ENCODE assay signal across 8 cellular contexts in the genomic region with DNA sequence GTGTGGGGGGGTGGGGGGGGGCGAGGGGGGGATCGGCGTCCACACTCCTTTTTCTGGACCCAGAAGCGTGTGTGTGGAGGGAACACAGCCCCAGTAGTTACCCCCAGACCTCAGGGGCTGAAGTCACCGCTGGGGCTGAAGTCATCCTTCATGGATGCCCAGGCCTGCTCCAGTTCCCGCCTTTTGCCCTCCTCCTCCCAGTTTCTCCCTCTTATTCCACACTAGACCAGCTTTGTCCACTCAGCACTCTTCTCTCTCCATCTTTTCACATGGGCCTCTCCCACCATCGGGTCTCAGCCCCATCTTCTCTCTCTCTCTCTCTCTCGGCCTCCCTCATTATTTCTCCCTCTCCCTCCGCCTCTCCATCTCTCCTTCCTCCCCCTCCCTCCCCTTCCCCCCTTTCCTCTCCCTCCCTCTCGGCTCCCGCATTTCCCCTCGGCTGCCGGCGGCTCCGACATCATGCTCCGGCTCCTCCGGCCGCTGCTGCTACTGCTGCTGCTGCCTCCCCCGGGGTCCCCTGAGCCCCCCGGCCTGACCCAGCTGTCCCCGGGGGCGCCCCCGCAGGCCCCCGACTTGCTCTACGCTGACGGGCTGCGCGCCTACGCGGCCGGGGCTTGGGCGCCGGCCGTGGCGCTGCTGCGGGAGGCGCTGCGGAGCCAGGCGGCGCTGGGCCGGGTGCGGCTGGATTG. TPM values are rescaled to one million over a fixed set of nuclear protein-coding genes. Genes with fewer than 3 reads are reported as not detected.
DNase-seq lines count a peak whose midpoint lies in the region; ATAC-seq and TF ChIP-seq lines count a peak whose summit lies in the region.

A gene with protein sequence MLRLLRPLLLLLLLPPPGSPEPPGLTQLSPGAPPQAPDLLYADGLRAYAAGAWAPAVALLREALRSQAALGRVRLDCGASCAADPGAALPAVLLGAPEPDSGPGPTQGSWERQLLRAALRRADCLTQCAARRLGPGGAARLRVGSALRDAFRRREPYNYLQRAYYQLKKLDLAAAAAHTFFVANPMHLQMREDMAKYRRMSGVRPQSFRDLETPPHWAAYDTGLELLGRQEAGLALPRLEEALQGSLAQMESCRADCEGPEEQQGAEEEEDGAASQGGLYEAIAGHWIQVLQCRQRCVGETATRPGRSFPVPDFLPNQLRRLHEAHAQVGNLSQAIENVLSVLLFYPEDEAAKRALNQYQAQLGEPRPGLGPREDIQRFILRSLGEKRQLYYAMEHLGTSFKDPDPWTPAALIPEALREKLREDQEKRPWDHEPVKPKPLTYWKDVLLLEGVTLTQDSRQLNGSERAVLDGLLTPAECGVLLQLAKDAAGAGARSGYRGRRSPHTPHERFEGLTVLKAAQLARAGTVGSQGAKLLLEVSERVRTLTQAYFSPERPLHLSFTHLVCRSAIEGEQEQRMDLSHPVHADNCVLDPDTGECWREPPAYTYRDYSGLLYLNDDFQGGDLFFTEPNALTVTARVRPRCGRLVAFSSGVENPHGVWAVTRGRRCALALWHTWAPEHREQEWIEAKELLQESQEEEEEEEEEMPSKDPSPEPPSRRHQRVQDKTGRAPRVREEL (plus strand): TSS at position 426 of the 689 bp plus-strand sequence. CDS start 34 bp downstream, at position 460.

- TF ChIP-seq CTCF in transverse colon (IDR thresholded peaks at IDR 0.05): peak in 1 of 5 experiments; percentile 6

- peaks cover 0 to 3% (median 0%) of the 10 kb centered on the region in 7 donors for H3K9me3 Mint-ChIP-seq in CD4-positive, CD25-positive, alpha-beta regulatory T cell
- H3K9me3 Mint-ChIP-seq in T-cell: no peaks in the 10 kb centered on the region

- peak; percentile 36 to 41 for ATAC-seq in CD4-positive, CD25-positive, alpha-beta regulatory T cell (ENCODE audit: low read depth in 2 of 2)
- ATAC-seq in T-cell (replicated peaks in 1 of 4) (peak; percentile 58 to 64 (median 62)), HG02884 (IDR thresholded peaks at IDR 0.05; ENCODE audit: unreplicated experiment) (no peak), HG03108 (IDR thresholded peaks at IDR 0.05; ENCODE audit: unreplicated experiment) (no peak)

- peaks cover 22% of the 10 kb centered on the region for H3K4me1 ChIP-seq in CD4-positive, CD25-positive, alpha-beta regulatory T cell (ENCODE audit: control insufficient read depth, insufficient read depth, low read length, poor library complexity, severe bottlenecking)
- H3K4me1 ChIP-seq in transverse colon: peaks cover 9 to 32% (median 19%) of the 10 kb centered on the region in 4 donors

- H3K4me1 Mint-ChIP-seq in CD4-positive, CD25-positive, alpha-beta regulatory T cell: peaks cover 0 to 31% (median 10%) of the 10 kb centered on the region in 4 donors
- peaks cover 17 to 30% (median 22%) of the 10 kb centered on the region in 3 donors for H3K4me1 Mint-ChIP-seq in T-cell

- TF ChIP-seq EP300 in transverse colon (IDR thresholded peaks at IDR 0.05; ENCODE audit: low read depth): no peak

- H3K4me3 ChIP-seq in CD4-positive, CD25-positive, alpha-beta regulatory T cell (ENCODE audit: low read depth, low read length): peak within 1 kb of the TSS; percentile 7
- H3K4me3 ChIP-seq in transverse colon: peak within 1 kb of the TSS; percentile 44 to 72 (median 61)

- intact Hi-C loops in transverse colon (cut with DNase I; ENCODE audit: low total_unique reads): loop anchor here (5.0 kb wide), 1 partner anchor 91 kb away; no protein-coding TSS in a partner anchor

- H3K9me3 ChIP-seq in CD4-positive, CD25-positive, alpha-beta regulatory T cell (ENCODE audit: control insufficient read depth in 2 of 2, low read length in 2 of 2): no peaks in the 10 kb centered on the region
- H3K9me3 ChIP-seq in transverse colon: no peaks in the 10 kb centered on the region

- peaks cover 70% of the 10 kb centered on the region for H3K27me3 Mint-ChIP-seq in CD4-positive, CD25-positive, alpha-beta regulatory T cell
- H3K27me3 Mint-ChIP-seq in T-cell: peaks cover 12 to 60% of the 10 kb centered on the region in 2 donors

- H3K4me3 Mint-ChIP-seq in CD4-positive, CD25-positive, alpha-beta regulatory T cell: peak within 1 kb of the TSS; percentile 80 to 93 (median 90)
- peak within 1 kb of the TSS; percentile 85 to 93 (median 86) for H3K4me3 Mint-ChIP-seq in T-cell

- H3K27ac Mint-ChIP-seq in CD4-positive, CD25-positive, alpha-beta regulatory T cell: peak within 1 kb of the TSS; percentile 78 to 90 (median 83)
- H3K27ac Mint-ChIP-seq in T-cell: peak within 1 kb of the TSS; percentile 79 to 86

- in situ Hi-C loops in transverse colon (cut with MboI; ENCODE audit: low pct_ligation_motif_present in 1 of 4, low pct_unique_long_range_greater_than_20kb in 1 of 4, low sequenced_read_pairs in 3 of 4): loop anchor here in 3 of 4 donors (10.0 to 25.0 kb wide), 2 partner anchors 83 to 91 kb away; no protein-coding TSS in a partner anchor

- H3K27ac ChIP-seq in CD4-positive, CD25-positive, alpha-beta regulatory T cell (ENCODE audit: insufficient read depth, low read length, poor library complexity, severe bottlenecking): no peak within 1 kb of the TSS
- peak within 1 kb of the TSS; percentile 72 to 82 (median 76) for H3K27ac ChIP-seq in transverse colon

- no peak for TF ChIP-seq POLR2A in transverse colon (IDR thresholded peaks at IDR 0.05)

- CTCF ChIA-PET in T-cell (lab: Charles Lee): interaction anchor here (0.5 to 1.0 kb wide), 8 partner anchors 12 to 290 kb away, joined by 3 to 12 read pairs (median 3); a partner anchor contains a TSS

- DNase-seq in CD4-positive, CD25-positive, alpha-beta regulatory T cell: peak in 1 of 3 donors; percentile 47
- DNase-seq in HT1080 (ENCODE audit: low read depth) (peak; percentile 61), T-cell (peak in 2 of 34 experiments; percentile 15 to 23), epidermal melanocyte (ENCODE audit: insufficient read length, low spot score) (peak; percentile 49), midbrain (lab: John Stamatoyannopoulos, UW) (peak; percentile 49), transverse colon (no peak)

- no peaks in the 10 kb centered on the region for H3K36me3 Mint-ChIP-seq in CD4-positive, CD25-positive, alpha-beta regulatory T cell
- H3K36me3 Mint-ChIP-seq in T-cell: no peaks in the 10 kb centered on the region

- H3K36me3 ChIP-seq in CD4-positive, CD25-positive, alpha-beta regulatory T cell (ENCODE audit: control insufficient read depth, insufficient read depth, low read length): no peaks in the 10 kb centered on the region
- H3K36me3 ChIP-seq in transverse colon: no peaks in the 10 kb centered on the region

- POLR2A ChIA-PET in T-cell (lab: Charles Lee): no interaction called here

- 2 to 12% methylated on average over 6 to 33 of the region's 42 CpGs for WGBS in transverse colon (ENCODE audit: low coverage in 1 of 2), 2 donors

- H3K27me3 ChIP-seq in CD4-positive, CD25-positive, alpha-beta regulatory T cell (ENCODE audit: control insufficient read depth, insufficient read depth, low read length): peaks cover 15% of the 10 kb centered on the region
- peaks cover 53% of the 10 kb centered on the region for H3K27me3 ChIP-seq in transverse colon

RNA-seq across cellular contexts. Expression of the gene that starts here (rescaled TPM):
- total RNA-seq in CD4-positive, CD25-positive, alpha-beta regulatory T cell: 1.4 TPM
- polyA plus RNA-seq in CD4-positive, CD25-positive, alpha-beta regulatory T cell: 1 to 10 TPM in 1 of 4 donors, under 1 TPM in 2, not detected in 1; 0.64 to 1.2 (median 1.00) TPM
- total RNA-seq in HT1080 (2014; rRNA removed; shearing (Covaris generic)): 31.5 and 31.7 TPM in 2 replicates
- polyA plus RNA-seq in HT1080 (2015; cell fraction: cytosol; rRNA removed): 52.4 and 56.8 TPM in 2 replicates
- 111 and 113 TPM in 2 replicates for polyA plus RNA-seq in HT1080 (2015; cell fraction: nucleus; rRNA removed)
- total RNA-seq in T-cell (1 to 10 TPM; 4.7 to 9.8 (median 8.0) TPM), transverse colon (10 to 100 TPM in 3 of 4 donors, 1 to 10 TPM in 1; 5.9 to 32.9 (median 14.4) TPM)

Comparison
In these comparisons a context has a peak if more than half of its experiments do, and no peak if none do; other contexts are left out.
1. ATAC-seq: peak in CD4-positive, CD25-positive, alpha-beta regulatory T cell (2 of 2) and T-cell (4 of 4); none in HG02884 (single experiment) and HG03108 (single experiment).